ENCODE assay signal across 1 cellular context in the genomic region with DNA sequence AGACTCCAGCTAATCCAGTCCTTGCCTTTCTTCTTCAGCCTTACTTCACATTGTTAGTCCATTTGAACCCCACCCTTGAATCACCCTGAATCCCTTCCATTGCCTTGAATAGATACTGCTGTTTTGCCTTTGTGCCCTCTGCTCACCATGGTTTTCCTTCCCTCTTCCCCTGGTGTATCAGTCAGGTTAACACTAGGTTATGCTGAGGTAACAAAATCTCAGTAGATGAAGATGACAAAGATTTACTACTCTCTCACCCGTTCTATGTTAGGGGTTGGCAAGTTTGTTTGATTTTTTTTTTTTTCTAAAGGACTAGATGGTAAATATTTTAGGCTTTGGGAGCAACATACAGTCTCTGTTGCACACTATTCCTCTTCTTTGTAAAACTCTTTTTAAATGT.
TF ChIP-seq lines count a peak whose summit lies in the region.

No MANE protein-coding gene starts in this region.

TF ChIP-seq in IMR-90, 13 proteins besides CTCF, POLR2A, EP300 and RAD21:
- TF ChIP-seq CEBPB (IDR thresholded peaks at IDR 0.05; ENCODE audit: low read depth, low read length), result no peak
